In the genomic region with DNA sequence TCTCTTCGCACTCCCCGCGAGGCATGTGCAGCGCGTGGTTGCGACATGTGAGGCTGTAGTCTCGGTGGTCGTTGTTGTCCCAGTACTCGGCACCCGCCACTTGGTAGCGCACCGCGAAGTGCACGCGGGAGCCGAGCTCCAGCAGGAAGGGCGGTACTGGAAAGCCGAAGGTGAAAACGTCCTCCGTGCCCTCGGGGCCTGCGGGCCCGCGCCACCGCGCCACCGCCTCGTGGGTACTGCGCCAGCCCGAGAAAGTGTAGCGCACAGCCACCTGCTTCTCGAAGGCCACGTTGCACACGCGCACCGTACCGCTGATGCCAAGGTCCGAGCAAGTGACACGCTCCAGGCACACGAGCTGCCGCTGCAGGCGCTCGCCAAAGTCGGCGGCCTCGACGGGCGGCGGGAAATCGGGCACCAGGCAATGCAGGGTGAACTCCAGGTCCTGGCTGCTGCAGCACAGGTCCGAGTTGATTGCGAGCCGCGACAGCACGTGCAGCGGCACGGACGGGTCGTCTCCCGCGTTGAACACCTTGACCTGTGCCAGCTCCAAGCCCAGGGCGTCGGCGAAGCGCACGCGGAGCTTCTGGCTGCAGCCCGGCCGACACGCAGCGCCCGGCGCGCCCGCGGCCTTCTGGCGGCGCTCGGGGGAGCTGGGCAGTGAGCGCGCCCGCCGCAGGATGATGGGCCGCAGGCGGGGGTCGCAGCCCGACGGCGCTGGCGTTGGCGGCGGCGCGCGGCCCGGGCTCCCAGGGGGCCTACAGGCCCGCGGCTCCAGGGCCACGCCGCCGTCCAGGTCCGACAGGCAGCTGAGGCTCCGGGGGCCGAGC, we compare ENCODE assay signal across 8 cellular contexts. TPM values are rescaled to one million over a fixed set of nuclear protein-coding genes. Genes with fewer than 3 reads are reported as not detected.
DNase-seq lines count a peak whose midpoint lies in the region; ATAC-seq and TF ChIP-seq lines count a peak whose summit lies in the region.

No MANE protein-coding gene starts in this region.

- no peaks in the 10 kb centered on the region for H3K27me3 ChIP-seq in adrenal gland

- no peak for TF ChIP-seq CTCF in adrenal gland (IDR thresholded peaks at IDR 0.05)

- H3K4me3 ChIP-seq in adrenal gland = peak overlapping the region in 3 of 4 donors; percentile 13 to 85 (median 54)

- WGBS in adrenal gland, 4 donors = 5 to 90% (median 43%) methylated on average over 21 to 104 of the region's 104 CpGs

- H3K4me1 ChIP-seq in adrenal gland (replicated peaks in 1 of 2) = peaks cover 19 to 55% of the 10 kb centered on the region in 2 donors

- peak overlapping the region; percentile 98 for H3K27ac Mint-ChIP-seq in stimulated activated memory B cell treated with anti-CD40 and anti-IgM and Interleukin-4, amounts not matched to agents 10 μg/mL and 1 μg/mL and 100 μg/mL, for 72 hours

- no peak for TF ChIP-seq POLR2A in adrenal gland (IDR thresholded peaks at IDR 0.05)

- H3K27me3 Mint-ChIP-seq in stimulated activated memory B cell treated with anti-CD40 and anti-IgM and Interleukin-4, amounts not matched to agents 10 μg/mL and 1 μg/mL and 100 μg/mL, for 72 hours = no peaks in the 10 kb centered on the region

- peaks cover 23% of the 10 kb centered on the region for H3K4me1 Mint-ChIP-seq in stimulated activated memory B cell treated with anti-CD40 and anti-IgM and Interleukin-4, amounts not matched to agents 10 μg/mL and 1 μg/mL and 100 μg/mL, for 72 hours

- no peaks in the 10 kb centered on the region for H3K9me3 ChIP-seq in adrenal gland (replicated peaks in 1 of 3)

- peaks cover 10% of the 10 kb centered on the region for H3K36me3 Mint-ChIP-seq in stimulated activated memory B cell treated with anti-CD40 and anti-IgM and Interleukin-4, amounts not matched to agents 10 μg/mL and 1 μg/mL and 100 μg/mL, for 72 hours

- H3K27ac ChIP-seq in adrenal gland = peak overlapping the region; percentile 95 to 100 (median 96)

- peak overlapping the region; percentile 96 for H3K4me3 Mint-ChIP-seq in stimulated activated memory B cell treated with anti-CD40 and anti-IgM and Interleukin-4, amounts not matched to agents 10 μg/mL and 1 μg/mL and 100 μg/mL, for 72 hours

- DNase-seq in COLO668 (lab: John Stamatoyannopoulos, UW; ENCODE audit: unreplicated experiment) (peak; percentile 80), adrenal gland (peak in 6 of 7 donors; percentile 22 to 56 (median 32)), iPS-NIHi11 (ENCODE audit: low spot score) (peak; percentile 40), DMS153 treated with DMSO at 0.1 percent for 48 hours (lab: John Stamatoyannopoulos, UW; ENCODE audit: unreplicated experiment) (no peak), pons (ENCODE audit: low spot score) (no peak)

- no peaks in the 10 kb centered on the region for H3K9me3 Mint-ChIP-seq in stimulated activated memory B cell treated with anti-CD40 and anti-IgM and Interleukin-4, amounts not matched to agents 10 μg/mL and 1 μg/mL and 100 μg/mL, for 72 hours

- H3K36me3 ChIP-seq in adrenal gland (replicated peaks in 1 of 2) = peaks cover 0 to 14% of the 10 kb centered on the region in 2 donors

- ATAC-seq in HG03095 (IDR thresholded peaks at IDR 0.05; ENCODE audit: unreplicated experiment) = peak; percentile 34
- no peak for ATAC-seq in stimulated activated memory B cell treated with anti-CD40 and anti-IgM and Interleukin-4, amounts not matched to agents 10 μg/mL and 1 μg/mL and 100 μg/mL, for 72 hours
- no peak for ATAC-seq in GM21717 (IDR thresholded peaks at IDR 0.05; ENCODE audit: unreplicated experiment)

- intact Hi-C loops in adrenal gland (cut with DNase I) = no loop called here

RNA-seq across cellular contexts. Expression of a gene that starts 0.8 kb away (rescaled TPM):
- 1 to 10 TPM; 5.4 to 9.1 (median 8.1) TPM for total RNA-seq in adrenal gland
- polyA plus RNA-seq in adrenal gland = 1 to 10 TPM; 2.1 to 5.2 (median 3.0) TPM

RNA-seq across cellular contexts. Expression of a gene that starts 0.9 kb away (rescaled TPM):
- 10 to 100 TPM in 2 of 8 donors, 1 to 10 TPM in 6; 4.0 to 12.9 (median 8.2) TPM for total RNA-seq in adrenal gland
- polyA plus RNA-seq in adrenal gland = 1 to 10 TPM; 1.6 to 9.3 (median 3.9) TPM

RNA-seq across cellular contexts. Expression of a gene that starts 5.8 kb away (rescaled TPM):
- total RNA-seq in adrenal gland = 1 to 10 TPM in 3 of 8 donors, under 1 TPM in 5; 0.28 to 2.2 (median 0.82) TPM
- 1 to 10 TPM in 2 of 3 donors, under 1 TPM in 1; 0.62 to 2.7 (median 2.2) TPM for polyA plus RNA-seq in adrenal gland

RNA-seq across cellular contexts. Expression of a gene that starts 19.0 kb away (rescaled TPM):
- total RNA-seq in adrenal gland = 1 to 10 TPM in 3 of 8 donors, under 1 TPM in 4, not detected in 1; 0.32 to 1.4 (median 0.84) TPM
- 1 to 10 TPM in 2 of 3 donors, under 1 TPM in 1; 0.27 to 2.9 (median 1.0) TPM for polyA plus RNA-seq in adrenal gland

Comparison
In these comparisons a context has a peak if more than half of its experiments do, and no peak if none do; other contexts are left out.
1. DNase-seq: peak in COLO668 (single experiment), adrenal gland (6 of 7) and iPS-NIHi11 (single experiment); none in DMS153 treated with DMSO at 0.1 percent for 48 hours (single experiment) and pons (single experiment).